In genomic region chr5:170267431-170268152, GRCh38 we compare ENCODE assay signal across 8 cellular contexts. TPM values are rescaled to one million over a fixed set of nuclear protein-coding genes. Genes with fewer than 3 reads are reported as not detected.
DNase-seq lines count a peak whose midpoint lies in the region; ATAC-seq, FAIRE-seq and TF ChIP-seq lines count a peak whose summit lies in the region.

No MANE protein-coding gene starts in this region.

- peak; percentile 85 for TF ChIP-seq CTCF in A673 (conservative IDR thresholded peaks at IDR 0.05; ENCODE audit: low read depth, low read length)
- TF ChIP-seq CTCF in colonic mucosa (IDR thresholded peaks at IDR 0.05), result peak; percentile 74
- TF ChIP-seq CTCF in lung (IDR thresholded peaks at IDR 0.05; ENCODE audit: control extremely low read depth, extremely low read depth), result peak; percentile 73

- WGBS in lung, 2 donors, result 32 to 50% methylated on average over 16 of the region's 16 CpGs

- H3K4me3 ChIP-seq in A673 (ENCODE audit: low read depth, low read length, poor library complexity, severe bottlenecking) (no peak overlapping the region), colonic mucosa (no peak overlapping the region), lung (no peak overlapping the region)

- H3K27ac ChIP-seq in A673 (ENCODE audit: low read depth, low read length, poor library complexity, severe bottlenecking), result no peak overlapping the region
- H3K27ac ChIP-seq in colonic mucosa, result peak overlapping the region; percentile 27
- H3K27ac ChIP-seq in lung (ENCODE audit: low read depth in 1 of 2, low read length in 1 of 2), result no peak overlapping the region

- CTCF ChIA-PET in A673 (lab: Charles Lee), result interaction anchor here (0.9 kb wide), 1 partner anchor 153 kb away, joined by 3 read pairs; no protein-coding TSS in a partner anchor

- POLR2A ChIA-PET in A673 (lab: Charles Lee; ENCODE audit: low non-redundant PET), result no interaction called here

- H3K36me3 ChIP-seq in A673 (ENCODE audit: insufficient read depth, low read length, poor library complexity, severe bottlenecking), result no peaks in the 10 kb centered on the region
- H3K36me3 ChIP-seq in colonic mucosa, result no peaks in the 10 kb centered on the region
- H3K36me3 ChIP-seq in lung (ENCODE audit: control insufficient read depth in 2 of 2, insufficient read depth in 2 of 2, low read length in 2 of 2), result peaks cover 0 to 11% of the 10 kb centered on the region in 2 donors

- BruUV-seq in A673 (replicated peaks; lab: Mats Ljungman, UMichigan), result no TSS peak

- intact Hi-C loops in A673 (cut with micrococcal nuclease; ENCODE audit: unreplicated experiment) (loop anchor here (5.0 kb wide), 1 partner anchor 365 kb away; no protein-coding TSS in a partner anchor), colonic mucosa (cut with DNase I) (loop anchor here (5.0 kb wide), 1 partner anchor 150 kb away; no protein-coding TSS in a partner anchor)

- peak; percentile 73 for FAIRE-seq in GM18507 (lab: Jason Lieb, UNC)

- DNase-seq in A673 (ENCODE audit: low spot score) (peak; percentile 80), GM18507 (ENCODE audit: extremely low spot score, insufficient read length, low read depth) (peak; percentile 67), NCI-H345 (lab: John Stamatoyannopoulos, UW) (peak; percentile 79), colonic mucosa (peak; percentile 67), lung (ENCODE audit: low spot score) (peak; percentile 66)
- DNase-seq in activated CD4-positive, alpha-beta T cell treated with anti-CD3 and anti-CD28 coated beads for 4 hours, result peak; percentile 74 to 80
- peak; percentile 66 to 77 (median 68) for DNase-seq in stimulated activated CD4-positive, alpha-beta T cell treated with anti-CD3 and anti-CD28 coated beads, TNF-alpha, amount 100 ng/mL, for 48 hours (ENCODE audit: low read depth in 3 of 3)

- H3K4me1 ChIP-seq in A673 (ENCODE audit: insufficient read depth, low read length, poor library complexity, severe bottlenecking) (no peaks in the 10 kb centered on the region), colonic mucosa (no peaks in the 10 kb centered on the region), lung (ENCODE audit: control insufficient read depth in 2 of 2, insufficient read depth in 2 of 2, low read length in 2 of 2) (peaks cover 0 to 7% of the 10 kb centered on the region in 2 donors)

- no peak overlapping the region for H3K9ac ChIP-seq in colonic mucosa (ENCODE audit: low read depth in 2 of 2, low read length in 2 of 2)

- ATAC-seq in HG03045 (IDR thresholded peaks at IDR 0.05; ENCODE audit: unreplicated experiment) (peak; percentile 91), lung (ENCODE audit: insufficient read depth, low FRiP score) (peak; percentile 14)

- H3K27me3 ChIP-seq in A673 (replicated peaks; ENCODE audit: insufficient read depth, low read depth, low read length, poor library complexity) (peaks cover 7% of the 10 kb centered on the region), colonic mucosa (no peaks in the 10 kb centered on the region), lung (ENCODE audit: control insufficient read depth, insufficient read depth) (no peaks in the 10 kb centered on the region)

- H3K9me3 ChIP-seq in A673 (ENCODE audit: low read depth, low read length, poor library complexity, severe bottlenecking), result no peaks in the 10 kb centered on the region
- H3K9me3 ChIP-seq in colonic mucosa, result no peaks in the 10 kb centered on the region
- H3K9me3 ChIP-seq in lung (ENCODE audit: control insufficient read depth in 2 of 2, insufficient read depth in 1 of 2, low read length in 1 of 2), result no peaks in the 10 kb centered on the region

RNA-seq across cellular contexts. Expression of gene LCP2, which starts 30.0 kb away (rescaled TPM):
- total RNA-seq in A673 (2021) (not detected in 2 replicates), colonic mucosa (10 to 100 TPM in 1 of 2 donors, 1 to 10 TPM in 1; 8.0 to 13.4 TPM), lung (10 to 100 TPM; 39.1 to 73.0 TPM)
- 100 to 1,000 TPM in 1 of 2 donors, 10 to 100 TPM in 1; 15.6 to 127 TPM for polyA plus RNA-seq in lung

RNA-seq across cellular contexts. Expression of gene C5orf58, which starts 34.8 kb away (rescaled TPM):
- not detected in 2 replicates for total RNA-seq in A673 (2021)
- total RNA-seq in colonic mucosa, result not detected
- not detected for total RNA-seq in lung
- under 1 TPM in 1 of 2 donors, not detected in 1; 0.05 TPM for polyA plus RNA-seq in lung
